Comparison of ENCODE assay signal across 2 cellular contexts in genomic region chr22:30421695-30422480, GRCh38.
TF ChIP-seq lines count a peak whose summit lies in the region.

No MANE protein-coding gene starts in this region.

TF ChIP-seq in endothelial cell of umbilical vein, 7 proteins besides CTCF, POLR2A, EP300 and RAD21:
- TF ChIP-seq FOS (IDR thresholded peaks at IDR 0.05; ENCODE audit: borderline replicate concordance, insufficient read depth, low read length), result peak; percentile 77
- TF ChIP-seq POLR2AphosphoS5 (IDR thresholded peaks at IDR 0.05; ENCODE audit: insufficient read depth, low read depth, low read length), result peak; percentile 50
- TF ChIP-seq GATA2 (IDR thresholded peaks at IDR 0.05; ENCODE audit: insufficient read depth, insufficient read length, low read depth, low read length), result peak; percentile 80
- TF ChIP-seq JUN (IDR thresholded peaks at IDR 0.05; ENCODE audit: borderline replicate concordance, insufficient read depth, insufficient read length, low read depth), result peak; percentile 55
- no peak for TF ChIP-seq MYC (IDR thresholded peaks at IDR 0.05; ENCODE audit: low read depth, low read length)

TF ChIP-seq in GM12891, 5 proteins besides CTCF, POLR2A, EP300 and RAD21:
- TF ChIP-seq POU2F2 (IDR thresholded peaks at IDR 0.05; ENCODE audit: low read depth, low read length) (no peak), SPI1 (IDR thresholded peaks at IDR 0.05; ENCODE audit: low read depth, low read length) (no peak), TAF1 (IDR thresholded peaks at IDR 0.05; ENCODE audit: low read depth, low read length) (no peak), PAX5 (IDR thresholded peaks at IDR 0.05; ENCODE audit: insufficient read depth, low read length, severe bottlenecking) (no peak), POLR2AphosphoS5 (IDR thresholded peaks at IDR 0.05; ENCODE audit: low read depth, low read length) (no peak)
